In genomic region chr6:148969679-148970078, GRCh38 we compare ENCODE assay signal across 1 cellular context.
TF ChIP-seq lines count a peak whose summit lies in the region.

No MANE protein-coding gene starts in this region.

TF ChIP-seq in HepG2, 621 proteins besides CTCF, POLR2A, EP300 and RAD21 (continued from another document):
- TF ChIP-seq BRF2 (CRISPR knock-in tag; IDR thresholded peaks at IDR 0.05) (no peak), TSC22D2 (CRISPR knock-in tag; IDR thresholded peaks at IDR 0.05; ENCODE audit: borderline replicate concordance) (no peak), ZNF17 (CRISPR knock-in tag; IDR thresholded peaks at IDR 0.05) (0 out of 2 replicates have a peak, but pooled peaks have one; percentile 28), MXD1 (CRISPR knock-in tag; IDR thresholded peaks at IDR 0.05) (no peak), ZBTB33 (CRISPR knock-in tag; IDR thresholded peaks at IDR 0.05) (peak; percentile 73; the same call in 1 of the 2 replicates), JDP2 (CRISPR knock-in tag; IDR thresholded peaks at IDR 0.05; ENCODE audit: borderline replicate concordance) (no peak), YY1 (IDR thresholded peaks at IDR 0.05; ENCODE audit: insufficient read depth, insufficient replicate concordance, low read depth, low read length) (no peak), CHD2 (IDR thresholded peaks at IDR 0.05; ENCODE audit: low read depth, low read length) (no peak), ZNF616 (CRISPR knock-in tag; IDR thresholded peaks at IDR 0.05; ENCODE audit: low read depth) (no peak), HDAC1 (CRISPR knock-in tag; IDR thresholded peaks at IDR 0.05) (0 out of 2 replicates have a peak, but pooled peaks have one; percentile 6), ARID4A (CRISPR knock-in tag; IDR thresholded peaks at IDR 0.05; ENCODE audit: borderline replicate concordance) (no peak), NCOA2 (CRISPR knock-in tag; IDR thresholded peaks at IDR 0.05) (no peak), ZNF75D (CRISPR knock-in tag; IDR thresholded peaks at IDR 0.05; ENCODE audit: borderline replicate concordance) (0 out of 2 replicates have a peak, but pooled peaks have one; percentile 41), CREB3 (CRISPR knock-in tag; IDR thresholded peaks at IDR 0.05) (no peak), ZSCAN30 (CRISPR knock-in tag; IDR thresholded peaks at IDR 0.05) (0 out of 2 replicates have a peak, but pooled peaks have one; percentile 44)
TF ChIP-seq in HepG2: peak in this region for 6.
